14 cellular contexts compared by ENCODE assay signal in genomic region chr5:164296603-164297080, GRCh38.
DNase-seq lines count a peak whose midpoint lies in the region; TF ChIP-seq lines count a peak whose summit lies in the region.
"Had no signal": no experiment of that assay in that cellular context is flagged by ENCODE, and none has a peak within 500 bp of the region (broad histone marks: within the 10 kb centered on the region; RNA-seq: fewer than 3 reads in every experiment).

No MANE protein-coding gene starts in this region.

- H3K9ac ChIP-seq in SK-N-SH, result no peak overlapping the region

- no peak for TF ChIP-seq EP300 in SK-N-SH (IDR thresholded peaks at IDR 0.05; ENCODE audit: borderline replicate concordance in 1 of 2, low read depth in 1 of 2, low read length in 1 of 2)

- POLR2A ChIA-PET in SK-N-SH (lab: Yijun Ruan, JAX), result no interaction called here

- no peaks in the 10 kb centered on the region for H3F3A ChIP-seq in SK-N-SH (replicated peaks; ENCODE audit: insufficient read depth)

- H4K20me1 ChIP-seq in SK-N-SH (ENCODE audit: insufficient read depth), result no peaks in the 10 kb centered on the region

- CTCF ChIA-PET in SK-N-SH (lab: Yijun Ruan, JAX), result no interaction called here

- no peaks in the 10 kb centered on the region for H3K27me3 ChIP-seq in SK-N-SH (ENCODE audit: insufficient read depth)

- H3K27ac ChIP-seq in caudate nucleus (ENCODE audit: low read depth, low read length) (peak overlapping the region; percentile 41), SK-N-SH (ENCODE audit: low read depth in 2 of 2, low read length in 1 of 2) (no peak overlapping the region)
- H3K27ac ChIP-seq: 22Rv1 had no signal

- H3K9me3 ChIP-seq in SK-N-SH, result no peaks in the 10 kb centered on the region

- H3K4me2 ChIP-seq in SK-N-SH, result no peak overlapping the region

- H3K9me2 ChIP-seq in SK-N-SH, result no peaks in the 10 kb centered on the region

- H2AFZ ChIP-seq in SK-N-SH (ENCODE audit: low read depth), result no peak overlapping the region

- no peaks in the 10 kb centered on the region for H3K36me3 ChIP-seq in SK-N-SH (replicated peaks in 1 of 2; ENCODE audit: control insufficient read depth in 1 of 2, insufficient read depth in 2 of 2, low read length in 1 of 2)

- no peak for TF ChIP-seq CTCF in SK-N-SH (IDR thresholded peaks at IDR 0.05)

- DNase-seq in DMS 273 (lab: John Stamatoyannopoulos, UW; ENCODE audit: unreplicated experiment), result peak; percentile 67
- no peak for DNase-seq in DMS 273 treated with DMSO at 0.1 percent for 48 hours (lab: John Stamatoyannopoulos, UW)
- peak in 37 of 61 donors; percentile 1 to 74 (median 30) for DNase-seq in caudate nucleus (lab: John Stamatoyannopoulos, UW)
- peak; percentile 51 for DNase-seq in iPS-NIHi7 (ENCODE audit: extremely low spot score)
- no peak for DNase-seq in skeletal muscle cell (ENCODE audit: low read depth)
- no peak for DNase-seq in stimulated activated naive CD4-positive, alpha-beta T cell (lab: John Stamatoyannopoulos, UW)
- no peak for DNase-seq in stimulated activated CD4-positive, alpha-beta T cell treated with anti-CD3 and anti-CD28 coated beads, Interleukin-12 subunit alpha, Interleukin-12 subunit beta, amount 100 ng/mL, for 4 hours
- DNase-seq in SK-N-SH, result no peak
- DNase-seq: amniotic stem cell; Kasumi-1; naive B cell; NCI-H510A; stimulated activated CD4-positive, alpha-beta T cell treated with anti-CD3 and anti-CD28 coated beads, Interleukin-2, amount 100 ng/mL, for 48 hours had no signal

- WGBS in SK-N-SH (ENCODE audit: low lambda C conversion rate), result 81% methylated on average over 14 of the region's 14 CpGs

- no peak for TF ChIP-seq RAD21 in SK-N-SH (IDR thresholded peaks at IDR 0.05; ENCODE audit: low read length)

- H3K4me3 ChIP-seq in skeletal muscle cell (ENCODE audit: low read depth, low read length), result peak overlapping the region; percentile 38
- no peak overlapping the region for H3K4me3 ChIP-seq in SK-N-SH (ENCODE audit: low read depth in 2 of 2, low read length in 1 of 2)

- H3K4me1 ChIP-seq in SK-N-SH (ENCODE audit: control insufficient read depth in 1 of 2, insufficient read depth in 2 of 2, low read depth in 1 of 2, low read length in 1 of 2), result no peaks in the 10 kb centered on the region; a peak in 1 of 4 replicates

- H3K79me2 ChIP-seq in SK-N-SH (ENCODE audit: insufficient read depth), result no peaks in the 10 kb centered on the region

TF ChIP-seq in SK-N-SH, 30 proteins besides CTCF, POLR2A, EP300 and RAD21:
- TF ChIP-seq SIN3A (IDR thresholded peaks at IDR 0.05; ENCODE audit: borderline replicate concordance, low read depth, low read length), result no peak
- TF ChIP-seq MEF2A (IDR thresholded peaks at IDR 0.05; ENCODE audit: borderline replicate concordance, low read depth), result no peak
- no peak for TF ChIP-seq POLR2AphosphoS5 (IDR thresholded peaks at IDR 0.05; ENCODE audit: low read depth, low read length)
- no peak for TF ChIP-seq NRF1 (IDR thresholded peaks at IDR 0.05; ENCODE audit: low read depth, low read length)
- TF ChIP-seq TCF12 (IDR thresholded peaks at IDR 0.05), result no peak
- TF ChIP-seq CHD2 (IDR thresholded peaks at IDR 0.05; ENCODE audit: low read length, partially characterized antibody), result no peak
- TF ChIP-seq TEAD4 (IDR thresholded peaks at IDR 0.05; ENCODE audit: borderline replicate concordance, insufficient read depth), result no peak
- no peak for TF ChIP-seq RFX5 (IDR thresholded peaks at IDR 0.05; ENCODE audit: low read length)
- TF ChIP-seq IRF3 (IDR thresholded peaks at IDR 0.05; ENCODE audit: low read depth, low read length), result no peak
- no peak for TF ChIP-seq ZBTB33 (IDR thresholded peaks at IDR 0.05; ENCODE audit: borderline replicate concordance, low read depth)
- no peak for TF ChIP-seq SMC3 (IDR thresholded peaks at IDR 0.05; ENCODE audit: low read depth, low read length)
- no peak for TF ChIP-seq MAX (IDR thresholded peaks at IDR 0.05; ENCODE audit: low read depth)

Comparison
In these comparisons a context has a peak if more than half of its experiments do, and no peak if none do; other contexts are left out.
1. DNase-seq: peak in DMS 273 (single experiment), caudate nucleus (37 of 61) and iPS-NIHi7 (single experiment); none in DMS 273 treated with DMSO at 0.1 percent for 48 hours (single experiment), skeletal muscle cell (single experiment), stimulated activated naive CD4-positive, alpha-beta T cell (0 of 6), stimulated activated CD4-positive, alpha-beta T cell treated with anti-CD3 and anti-CD28 coated beads, Interleukin-12 subunit alpha, Interleukin-12 subunit beta, amount 100 ng/mL, for 4 hours (single experiment) and SK-N-SH (single experiment).